21 cellular contexts compared by ENCODE assay signal in the genomic region with DNA sequence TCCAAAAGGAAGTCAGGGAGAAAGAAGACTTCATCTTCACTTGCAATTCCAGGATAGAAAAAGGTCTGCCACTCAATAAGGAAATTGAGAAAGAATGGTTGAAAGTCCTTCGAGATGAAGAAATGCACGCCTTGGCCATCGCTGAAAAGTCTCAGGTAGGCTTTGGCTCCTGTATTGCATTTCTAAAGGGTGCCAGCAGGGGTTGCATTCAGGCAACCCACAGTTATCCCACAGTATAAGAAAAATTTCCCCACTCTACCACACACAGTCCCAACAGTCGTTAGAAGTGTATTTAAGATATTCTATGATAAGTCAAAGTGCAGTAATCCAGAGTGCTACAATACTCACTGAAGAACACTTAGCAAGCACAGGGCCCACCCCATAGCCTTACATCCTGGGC.
DNase-seq lines count a peak whose midpoint lies in the region; ATAC-seq and TF ChIP-seq lines count a peak whose summit lies in the region.
"Had no signal": no experiment of that assay in that cellular context is flagged by ENCODE, and none has a peak within 500 bp of the region (broad histone marks: within the 10 kb centered on the region; RNA-seq: fewer than 3 reads in every experiment).

No MANE protein-coding gene starts in this region.

- H3K9me2 ChIP-seq in OCI-LY1 (ENCODE audit: low read depth, low read length): no peaks in the 10 kb centered on the region

- H3K9me3 ChIP-seq in OCI-LY1 (ENCODE audit: low read length) (peaks cover 4% of the 10 kb centered on the region; the same call in 1 of the 2 replicates), WERI-Rb-1 (ENCODE audit: severe bottlenecking) (no peaks in the 10 kb centered on the region)
- H3K9me3 ChIP-seq: Peyer's patch had no signal

- peaks cover under 1% of the 10 kb centered on the region for H3K36me3 Mint-ChIP-seq in endothelial cell (ENCODE audit: low read depth, unreplicated experiment)

- no peak overlapping the region for H3K9ac ChIP-seq in OCI-LY1 (ENCODE audit: low read length)

- no peaks in the 10 kb centered on the region for H3K27me3 ChIP-seq in OCI-LY1 (ENCODE audit: insufficient read depth, low read length)
- no peaks in the 10 kb centered on the region for H3K27me3 ChIP-seq in WERI-Rb-1 (ENCODE audit: insufficient read depth, low read depth, severe bottlenecking)
- H3K27me3 ChIP-seq: Peyer's patch, upper lobe of left lung had no signal

- no peaks in the 10 kb centered on the region for H3K79me2 ChIP-seq in OCI-LY1 (ENCODE audit: insufficient read depth, low read length)

- peaks cover 8 to 13% of the 10 kb centered on the region in 2 donors for H3K9me3 Mint-ChIP-seq in stimulated activated naive CD8-positive, alpha-beta T cell treated with anti-CD3 and anti-CD28 coated beads, Interleukin-15, amount 100 ng/mL, for 72 hours
- H3K9me3 Mint-ChIP-seq in endothelial cell (ENCODE audit: unreplicated experiment): no peaks in the 10 kb centered on the region
- H3K9me3 Mint-ChIP-seq: effector memory CD8-positive, alpha-beta T cell had no signal

- H3K4me2 ChIP-seq in OCI-LY1 (ENCODE audit: low read length): no peak overlapping the region

- no peaks in the 10 kb centered on the region for H3K4me1 Mint-ChIP-seq in stimulated activated naive CD8-positive, alpha-beta T cell treated with anti-CD3 and anti-CD28 coated beads, Interleukin-15, amount 100 ng/mL, for 72 hours
- no peaks in the 10 kb centered on the region for H3K4me1 Mint-ChIP-seq in endothelial cell (ENCODE audit: unreplicated experiment)

- no peak overlapping the region for H3K4me3 ChIP-seq in OCI-LY1 (ENCODE audit: low read depth, low read length, poor library complexity, severe bottlenecking)
- no peak overlapping the region for H3K4me3 ChIP-seq in WERI-Rb-1 (ENCODE audit: low read depth, low read length)
- H3K4me3 ChIP-seq: Peyer's patch, upper lobe of left lung had no signal

- no peaks in the 10 kb centered on the region for H3F3A ChIP-seq in OCI-LY1 (ENCODE audit: insufficient read depth, low read length)

- peak; percentile 64 for ATAC-seq in stimulated activated naive CD8-positive, alpha-beta T cell treated with anti-CD3 and anti-CD28 coated beads, Interleukin-15, amount 100 ng/mL, for 72 hours
- no peak for ATAC-seq in stimulated activated naive CD8-positive, alpha-beta T cell treated with anti-CD3 and anti-CD28 coated beads, Interleukin-15, Interleukin-2, amounts not matched to agents 100 U/mL and 50 U/mL, for 24 hours
- ATAC-seq in HG02623 (IDR thresholded peaks at IDR 0.05; ENCODE audit: unreplicated experiment): no peak
- ATAC-seq: effector memory CD8-positive, alpha-beta T cell had no signal

- H3K4me3 Mint-ChIP-seq in stimulated activated naive CD8-positive, alpha-beta T cell treated with anti-CD3 and anti-CD28 coated beads, Interleukin-15, amount 100 ng/mL, for 72 hours: no peak overlapping the region
- no peak overlapping the region for H3K4me3 Mint-ChIP-seq in endothelial cell (ENCODE audit: unreplicated experiment)
- H3K4me3 Mint-ChIP-seq: activated B cell treated with CpG ODN at 0.5 μM for 24 hours; effector memory CD8-positive, alpha-beta T cell; memory B cell had no signal

- no peak overlapping the region for H3K27ac Mint-ChIP-seq in stimulated activated naive CD8-positive, alpha-beta T cell treated with anti-CD3 and anti-CD28 coated beads, Interleukin-15, amount 100 ng/mL, for 72 hours
- H3K27ac Mint-ChIP-seq in endothelial cell (ENCODE audit: unreplicated experiment): no peak overlapping the region
- H3K27ac Mint-ChIP-seq: activated B cell treated with CpG ODN at 0.5 μM for 24 hours; effector memory CD8-positive, alpha-beta T cell; memory B cell had no signal

- no peaks in the 10 kb centered on the region for H3K27me3 Mint-ChIP-seq in stimulated activated naive CD8-positive, alpha-beta T cell treated with anti-CD3 and anti-CD28 coated beads, Interleukin-15, amount 100 ng/mL, for 72 hours
- H3K27me3 Mint-ChIP-seq in endothelial cell (ENCODE audit: unreplicated experiment): peaks cover 2% of the 10 kb centered on the region
- H3K27me3 Mint-ChIP-seq: activated B cell treated with CpG ODN at 0.5 μM for 24 hours; effector memory CD8-positive, alpha-beta T cell; memory B cell had no signal

- TF ChIP-seq CTCF in OCI-LY1 (IDR thresholded peaks at IDR 0.05; ENCODE audit: low read length): peak; percentile 51
- peak; percentile 10 for TF ChIP-seq CTCF in endothelial cell (IDR thresholded peaks at IDR 0.05; ENCODE audit: unreplicated experiment)
- TF ChIP-seq CTCF in WERI-Rb-1 (IDR thresholded peaks at IDR 0.05; ENCODE audit: low read depth, low read length): no peak

- no peaks in the 10 kb centered on the region for H4K20me1 ChIP-seq in OCI-LY1 (ENCODE audit: insufficient read depth, low read length)

- H3K27ac ChIP-seq in OCI-LY1 (ENCODE audit: low read depth, low read length, poor library complexity, severe bottlenecking) (no peak overlapping the region), WERI-Rb-1 (no peak overlapping the region)
- H3K27ac ChIP-seq: Peyer's patch, upper lobe of left lung had no signal

- peaks cover 7% of the 10 kb centered on the region for H3K4me1 ChIP-seq in OCI-LY1 (ENCODE audit: insufficient read depth, low read length, severe bottlenecking)
- H3K4me1 ChIP-seq: Peyer's patch had no signal

- DNase-seq in stimulated activated naive CD8-positive, alpha-beta T cell treated with anti-CD3 and anti-CD28 coated beads, Interleukin-15, amount 100 ng/mL, for 72 hours: no peak
- no peak for DNase-seq in stimulated activated naive CD8-positive, alpha-beta T cell treated with anti-CD3 and anti-CD28 coated beads, Interleukin-15, Interleukin-2, amounts not matched to agents 100 U/mL and 50 U/mL, for 24 hours
- DNase-seq in endothelial cell (ENCODE audit: low spot score) (no peak), iPS-NIHi11 (ENCODE audit: low spot score) (no peak), WERI-Rb-1 (no peak)
- DNase-seq in stimulated activated CD4-positive, alpha-beta T cell treated with anti-CD3 and anti-CD28 coated beads, Interleukin-15, amount 100 ng/mL, for 24 hours: no peak
- DNase-seq: ACHN; activated B cell treated with CpG ODN at 0.5 μM for 24 hours; activated CD4-positive, alpha-beta T cell treated with anti-CD3 and anti-CD28 coated beads, Interleukin-2, amount 50 U/mL, for 48 hours; C1 segment of cervical spinal cord; effector memory CD8-positive, alpha-beta T cell; NCI-H1105; NCI-H2029 treated with DMSO at 0.1 percent for 48 hours; NCI-H345; nucleus accumbens; Peyer's patch; stimulated activated CD4-positive, alpha-beta T cell treated with anti-CD3 and anti-CD28 coated beads, Interleukin-12 subunit alpha, Interleukin-12 subunit beta, amount 100 ng/mL, for 4 hours; upper lobe of left lung had no signal

- H3K36me3 ChIP-seq in OCI-LY1 (ENCODE audit: insufficient read depth, low read length): no peaks in the 10 kb centered on the region
- no peaks in the 10 kb centered on the region for H3K36me3 ChIP-seq in WERI-Rb-1
- H3K36me3 ChIP-seq: Peyer's patch, upper lobe of left lung had no signal

- H2AFZ ChIP-seq in OCI-LY1 (ENCODE audit: low read length): no peak overlapping the region
